1 cellular context compared by ENCODE assay signal in the genomic region with DNA sequence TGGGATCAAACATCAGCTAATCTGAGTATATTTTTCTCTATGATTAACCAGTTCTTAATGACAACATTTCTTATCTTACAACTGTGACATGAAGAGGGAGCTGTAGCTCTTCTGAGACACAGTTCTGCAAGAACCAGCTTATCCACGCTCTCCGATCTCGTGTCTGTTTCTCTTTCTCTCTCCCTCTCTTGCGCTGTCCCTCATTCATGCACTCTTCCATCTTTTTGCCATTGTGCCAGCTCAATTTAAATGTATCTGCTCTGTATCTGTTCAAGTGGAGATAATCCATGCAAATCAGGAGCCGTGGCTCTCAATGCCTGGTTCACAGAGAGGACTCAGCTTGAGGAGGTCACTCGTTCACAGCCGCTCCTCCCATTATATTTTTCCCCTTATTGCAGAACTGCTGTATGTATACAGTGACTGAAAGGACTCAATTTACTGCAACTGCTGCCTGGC.
TF ChIP-seq lines count a peak whose summit lies in the region.

No MANE protein-coding gene starts in this region.

TF ChIP-seq in HEK293, 187 proteins besides CTCF, POLR2A, EP300 and RAD21 (continued from another document):
- TF ChIP-seq, protein P1, sequence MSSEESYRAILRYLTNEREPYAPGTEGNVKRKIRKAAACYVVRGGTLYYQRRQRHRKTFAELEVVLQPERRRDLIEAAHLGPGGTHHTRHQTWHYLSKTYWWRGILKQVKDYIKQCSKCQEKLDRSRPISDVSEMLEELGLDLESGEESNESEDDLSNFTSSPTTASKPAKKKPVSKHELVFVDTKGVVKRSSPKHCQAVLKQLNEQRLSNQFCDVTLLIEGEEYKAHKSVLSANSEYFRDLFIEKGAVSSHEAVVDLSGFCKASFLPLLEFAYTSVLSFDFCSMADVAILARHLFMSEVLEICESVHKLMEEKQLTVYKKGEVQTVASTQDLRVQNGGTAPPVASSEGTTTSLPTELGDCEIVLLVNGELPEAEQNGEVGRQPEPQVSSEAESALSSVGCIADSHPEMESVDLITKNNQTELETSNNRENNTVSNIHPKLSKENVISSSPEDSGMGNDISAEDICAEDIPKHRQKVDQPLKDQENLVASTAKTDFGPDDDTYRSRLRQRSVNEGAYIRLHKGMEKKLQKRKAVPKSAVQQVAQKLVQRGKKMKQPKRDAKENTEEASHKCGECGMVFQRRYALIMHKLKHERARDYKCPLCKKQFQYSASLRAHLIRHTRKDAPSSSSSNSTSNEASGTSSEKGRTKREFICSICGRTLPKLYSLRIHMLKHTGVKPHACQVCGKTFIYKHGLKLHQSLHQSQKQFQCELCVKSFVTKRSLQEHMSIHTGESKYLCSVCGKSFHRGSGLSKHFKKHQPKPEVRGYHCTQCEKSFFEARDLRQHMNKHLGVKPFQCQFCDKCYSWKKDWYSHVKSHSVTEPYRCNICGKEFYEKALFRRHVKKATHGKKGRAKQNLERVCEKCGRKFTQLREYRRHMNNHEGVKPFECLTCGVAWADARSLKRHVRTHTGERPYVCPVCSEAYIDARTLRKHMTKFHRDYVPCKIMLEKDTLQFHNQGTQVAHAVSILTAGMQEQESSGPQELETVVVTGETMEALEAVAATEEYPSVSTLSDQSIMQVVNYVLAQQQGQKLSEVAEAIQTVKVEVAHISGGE (tag by site-specific recombination; conservative IDR thresholded peaks at IDR 0.05; ENCODE audit: low read depth): no peak
- TF ChIP-seq ZNF529 (tag by site-specific recombination; IDR thresholded peaks at IDR 0.05; ENCODE audit: insufficient replicate concordance) (no peak), ZNF292 (tag by site-specific recombination; IDR thresholded peaks at IDR 0.05; ENCODE audit: borderline replicate concordance, low read depth) (no peak)
- TF ChIP-seq, protein P2, sequence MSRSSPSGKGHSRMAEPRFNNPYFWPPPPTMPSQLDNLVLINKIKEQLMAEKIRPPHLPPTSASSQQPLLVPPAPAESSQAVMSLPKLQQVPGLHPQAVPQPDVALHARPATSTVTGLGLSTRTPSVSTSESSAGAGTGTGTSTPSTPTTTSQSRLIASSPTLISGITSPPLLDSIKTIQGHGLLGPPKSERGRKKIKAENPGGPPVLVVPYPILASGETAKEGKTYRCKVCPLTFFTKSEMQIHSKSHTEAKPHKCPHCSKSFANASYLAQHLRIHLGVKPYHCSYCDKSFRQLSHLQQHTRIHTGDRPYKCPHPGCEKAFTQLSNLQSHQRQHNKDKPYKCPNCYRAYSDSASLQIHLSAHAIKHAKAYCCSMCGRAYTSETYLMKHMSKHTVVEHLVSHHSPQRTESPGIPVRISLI (tag by site-specific recombination; IDR thresholded peaks at IDR 0.05): no peak
- TF ChIP-seq, protein P3, sequence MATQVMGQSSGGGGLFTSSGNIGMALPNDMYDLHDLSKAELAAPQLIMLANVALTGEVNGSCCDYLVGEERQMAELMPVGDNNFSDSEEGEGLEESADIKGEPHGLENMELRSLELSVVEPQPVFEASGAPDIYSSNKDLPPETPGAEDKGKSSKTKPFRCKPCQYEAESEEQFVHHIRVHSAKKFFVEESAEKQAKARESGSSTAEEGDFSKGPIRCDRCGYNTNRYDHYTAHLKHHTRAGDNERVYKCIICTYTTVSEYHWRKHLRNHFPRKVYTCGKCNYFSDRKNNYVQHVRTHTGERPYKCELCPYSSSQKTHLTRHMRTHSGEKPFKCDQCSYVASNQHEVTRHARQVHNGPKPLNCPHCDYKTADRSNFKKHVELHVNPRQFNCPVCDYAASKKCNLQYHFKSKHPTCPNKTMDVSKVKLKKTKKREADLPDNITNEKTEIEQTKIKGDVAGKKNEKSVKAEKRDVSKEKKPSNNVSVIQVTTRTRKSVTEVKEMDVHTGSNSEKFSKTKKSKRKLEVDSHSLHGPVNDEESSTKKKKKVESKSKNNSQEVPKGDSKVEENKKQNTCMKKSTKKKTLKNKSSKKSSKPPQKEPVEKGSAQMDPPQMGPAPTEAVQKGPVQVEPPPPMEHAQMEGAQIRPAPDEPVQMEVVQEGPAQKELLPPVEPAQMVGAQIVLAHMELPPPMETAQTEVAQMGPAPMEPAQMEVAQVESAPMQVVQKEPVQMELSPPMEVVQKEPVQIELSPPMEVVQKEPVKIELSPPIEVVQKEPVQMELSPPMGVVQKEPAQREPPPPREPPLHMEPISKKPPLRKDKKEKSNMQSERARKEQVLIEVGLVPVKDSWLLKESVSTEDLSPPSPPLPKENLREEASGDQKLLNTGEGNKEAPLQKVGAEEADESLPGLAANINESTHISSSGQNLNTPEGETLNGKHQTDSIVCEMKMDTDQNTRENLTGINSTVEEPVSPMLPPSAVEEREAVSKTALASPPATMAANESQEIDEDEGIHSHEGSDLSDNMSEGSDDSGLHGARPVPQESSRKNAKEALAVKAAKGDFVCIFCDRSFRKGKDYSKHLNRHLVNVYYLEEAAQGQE (tag by site-specific recombination; IDR thresholded peaks at IDR 0.05): peak; percentile 67; the same call in 1 of the 2 replicates
